In the genomic region with DNA sequence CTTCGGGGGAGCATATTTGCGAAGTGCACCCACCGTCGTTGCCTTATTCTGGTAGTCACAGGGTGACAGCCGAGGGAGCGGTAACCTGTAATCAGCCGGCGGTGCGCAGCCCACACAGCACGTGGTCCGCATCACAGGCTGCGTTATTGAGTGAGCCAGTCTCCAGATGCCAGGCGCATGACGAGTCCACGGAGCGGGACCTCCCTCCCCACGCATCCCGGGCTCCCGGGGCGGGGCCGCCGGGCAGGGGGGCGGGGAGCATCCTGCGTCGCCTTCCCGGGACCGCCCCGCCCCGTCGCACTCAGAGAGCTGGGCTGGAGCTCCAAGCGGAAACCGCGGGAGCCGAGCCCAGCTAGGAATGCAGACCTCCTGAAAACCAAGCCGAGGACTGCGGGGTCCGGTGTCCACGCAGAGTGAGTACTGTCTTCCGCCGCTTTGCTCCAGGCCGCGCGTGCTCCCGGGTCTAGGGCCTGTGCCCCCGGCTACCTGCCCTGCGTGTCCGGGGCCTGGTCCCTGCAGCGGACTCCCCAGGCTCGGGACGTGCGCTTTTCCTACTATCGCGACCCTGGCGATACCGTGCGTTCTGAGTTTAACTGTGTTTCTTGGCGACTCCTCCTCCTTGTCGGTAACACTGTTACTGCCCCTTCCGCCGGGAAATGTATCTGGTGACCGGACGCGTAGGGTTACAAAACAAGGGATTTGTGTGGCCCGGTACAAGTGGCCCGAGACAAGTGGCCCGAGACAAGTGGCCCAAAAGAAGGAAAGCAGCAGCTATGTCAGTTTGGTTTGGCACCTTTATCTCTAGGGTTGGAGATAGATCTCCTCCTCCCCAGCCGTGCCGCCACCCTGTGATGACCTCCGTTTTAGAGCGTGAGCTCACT, we compare ENCODE assay signal across 1 cellular context.
TF ChIP-seq lines count a peak whose summit lies in the region.

No MANE protein-coding gene starts in this region.

TF ChIP-seq in HepG2, 621 proteins besides CTCF, POLR2A, EP300 and RAD21 (continued from another document and continues in another):
- no peak for TF ChIP-seq RXRB (CRISPR knock-in tag; IDR thresholded peaks at IDR 0.05; ENCODE audit: borderline replicate concordance)
- 0 out of 2 replicates have a peak, but pooled peaks have one; percentile 57 for TF ChIP-seq SMAD1 (CRISPR knock-in tag; IDR thresholded peaks at IDR 0.05; ENCODE audit: borderline replicate concordance, low read depth)
- TF ChIP-seq, protein P1, sequence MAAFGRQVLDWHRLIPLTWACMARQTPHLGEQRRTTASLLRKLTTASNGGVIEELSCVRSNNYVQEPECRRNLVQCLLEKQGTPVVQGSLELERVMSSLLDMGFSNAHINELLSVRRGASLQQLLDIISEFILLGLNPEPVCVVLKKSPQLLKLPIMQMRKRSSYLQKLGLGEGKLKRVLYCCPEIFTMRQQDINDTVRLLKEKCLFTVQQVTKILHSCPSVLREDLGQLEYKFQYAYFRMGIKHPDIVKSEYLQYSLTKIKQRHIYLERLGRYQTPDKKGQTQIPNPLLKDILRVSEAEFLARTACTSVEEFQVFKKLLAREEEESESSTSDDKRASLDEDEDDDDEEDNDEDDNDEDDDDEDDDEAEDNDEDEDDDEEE (CRISPR knock-in tag; IDR thresholded peaks at IDR 0.05): no peak
- no peak for TF ChIP-seq EEA1 (CRISPR knock-in tag; IDR thresholded peaks at IDR 0.05; ENCODE audit: borderline replicate concordance)
- no peak for TF ChIP-seq NR2F1 (CRISPR knock-in tag; IDR thresholded peaks at IDR 0.05)
- TF ChIP-seq, protein P2, sequence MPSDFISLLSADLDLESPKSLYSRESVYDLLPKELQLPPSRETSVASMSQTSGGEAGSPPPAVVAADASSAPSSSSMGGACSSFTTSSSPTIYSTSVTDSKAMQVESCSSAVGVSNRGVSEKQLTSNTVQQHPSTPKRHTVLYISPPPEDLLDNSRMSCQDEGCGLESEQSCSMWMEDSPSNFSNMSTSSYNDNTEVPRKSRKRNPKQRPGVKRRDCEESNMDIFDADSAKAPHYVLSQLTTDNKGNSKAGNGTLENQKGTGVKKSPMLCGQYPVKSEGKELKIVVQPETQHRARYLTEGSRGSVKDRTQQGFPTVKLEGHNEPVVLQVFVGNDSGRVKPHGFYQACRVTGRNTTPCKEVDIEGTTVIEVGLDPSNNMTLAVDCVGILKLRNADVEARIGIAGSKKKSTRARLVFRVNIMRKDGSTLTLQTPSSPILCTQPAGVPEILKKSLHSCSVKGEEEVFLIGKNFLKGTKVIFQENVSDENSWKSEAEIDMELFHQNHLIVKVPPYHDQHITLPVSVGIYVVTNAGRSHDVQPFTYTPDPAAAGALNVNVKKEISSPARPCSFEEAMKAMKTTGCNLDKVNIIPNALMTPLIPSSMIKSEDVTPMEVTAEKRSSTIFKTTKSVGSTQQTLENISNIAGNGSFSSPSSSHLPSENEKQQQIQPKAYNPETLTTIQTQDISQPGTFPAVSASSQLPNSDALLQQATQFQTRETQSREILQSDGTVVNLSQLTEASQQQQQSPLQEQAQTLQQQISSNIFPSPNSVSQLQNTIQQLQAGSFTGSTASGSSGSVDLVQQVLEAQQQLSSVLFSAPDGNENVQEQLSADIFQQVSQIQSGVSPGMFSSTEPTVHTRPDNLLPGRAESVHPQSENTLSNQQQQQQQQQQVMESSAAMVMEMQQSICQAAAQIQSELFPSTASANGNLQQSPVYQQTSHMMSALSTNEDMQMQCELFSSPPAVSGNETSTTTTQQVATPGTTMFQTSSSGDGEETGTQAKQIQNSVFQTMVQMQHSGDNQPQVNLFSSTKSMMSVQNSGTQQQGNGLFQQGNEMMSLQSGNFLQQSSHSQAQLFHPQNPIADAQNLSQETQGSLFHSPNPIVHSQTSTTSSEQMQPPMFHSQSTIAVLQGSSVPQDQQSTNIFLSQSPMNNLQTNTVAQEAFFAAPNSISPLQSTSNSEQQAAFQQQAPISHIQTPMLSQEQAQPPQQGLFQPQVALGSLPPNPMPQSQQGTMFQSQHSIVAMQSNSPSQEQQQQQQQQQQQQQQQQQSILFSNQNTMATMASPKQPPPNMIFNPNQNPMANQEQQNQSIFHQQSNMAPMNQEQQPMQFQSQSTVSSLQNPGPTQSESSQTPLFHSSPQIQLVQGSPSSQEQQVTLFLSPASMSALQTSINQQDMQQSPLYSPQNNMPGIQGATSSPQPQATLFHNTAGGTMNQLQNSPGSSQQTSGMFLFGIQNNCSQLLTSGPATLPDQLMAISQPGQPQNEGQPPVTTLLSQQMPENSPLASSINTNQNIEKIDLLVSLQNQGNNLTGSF (CRISPR knock-in tag; IDR thresholded peaks at IDR 0.05): no peak
- TF ChIP-seq, protein P3, sequence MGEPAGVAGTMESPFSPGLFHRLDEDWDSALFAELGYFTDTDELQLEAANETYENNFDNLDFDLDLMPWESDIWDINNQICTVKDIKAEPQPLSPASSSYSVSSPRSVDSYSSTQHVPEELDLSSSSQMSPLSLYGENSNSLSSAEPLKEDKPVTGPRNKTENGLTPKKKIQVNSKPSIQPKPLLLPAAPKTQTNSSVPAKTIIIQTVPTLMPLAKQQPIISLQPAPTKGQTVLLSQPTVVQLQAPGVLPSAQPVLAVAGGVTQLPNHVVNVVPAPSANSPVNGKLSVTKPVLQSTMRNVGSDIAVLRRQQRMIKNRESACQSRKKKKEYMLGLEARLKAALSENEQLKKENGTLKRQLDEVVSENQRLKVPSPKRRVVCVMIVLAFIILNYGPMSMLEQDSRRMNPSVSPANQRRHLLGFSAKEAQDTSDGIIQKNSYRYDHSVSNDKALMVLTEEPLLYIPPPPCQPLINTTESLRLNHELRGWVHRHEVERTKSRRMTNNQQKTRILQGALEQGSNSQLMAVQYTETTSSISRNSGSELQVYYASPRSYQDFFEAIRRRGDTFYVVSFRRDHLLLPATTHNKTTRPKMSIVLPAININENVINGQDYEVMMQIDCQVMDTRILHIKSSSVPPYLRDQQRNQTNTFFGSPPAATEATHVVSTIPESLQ (CRISPR knock-in tag; conservative IDR thresholded peaks at IDR 0.05): 0 out of 2 replicates have a peak, but pooled peaks have one; percentile 68
- no peak; the same call in 1 of the 2 replicates for TF ChIP-seq SMAD3 (CRISPR knock-in tag; IDR thresholded peaks at IDR 0.05)
- no peak for TF ChIP-seq LCORL (IDR thresholded peaks at IDR 0.05)
- TF ChIP-seq LCORL (CRISPR knock-in tag; IDR thresholded peaks at IDR 0.05): 0 out of 2 replicates have a peak, but pooled peaks have one; percentile 16
- TF ChIP-seq ZNF737 (CRISPR knock-in tag; IDR thresholded peaks at IDR 0.05; ENCODE audit: borderline replicate concordance): no peak
- TF ChIP-seq FOXK2 (IDR thresholded peaks at IDR 0.05): peak; percentile 19; the same call in 1 of the 2 replicates
- peak; percentile 79; the same call in 1 of the 2 replicates for TF ChIP-seq FLYWCH1 (CRISPR knock-in tag; IDR thresholded peaks at IDR 0.05)
- TF ChIP-seq ZNF598 (CRISPR knock-in tag; IDR thresholded peaks at IDR 0.05; ENCODE audit: borderline replicate concordance): peak; percentile 70; the same call in 1 of the 2 replicates
- TF ChIP-seq, protein P4, sequence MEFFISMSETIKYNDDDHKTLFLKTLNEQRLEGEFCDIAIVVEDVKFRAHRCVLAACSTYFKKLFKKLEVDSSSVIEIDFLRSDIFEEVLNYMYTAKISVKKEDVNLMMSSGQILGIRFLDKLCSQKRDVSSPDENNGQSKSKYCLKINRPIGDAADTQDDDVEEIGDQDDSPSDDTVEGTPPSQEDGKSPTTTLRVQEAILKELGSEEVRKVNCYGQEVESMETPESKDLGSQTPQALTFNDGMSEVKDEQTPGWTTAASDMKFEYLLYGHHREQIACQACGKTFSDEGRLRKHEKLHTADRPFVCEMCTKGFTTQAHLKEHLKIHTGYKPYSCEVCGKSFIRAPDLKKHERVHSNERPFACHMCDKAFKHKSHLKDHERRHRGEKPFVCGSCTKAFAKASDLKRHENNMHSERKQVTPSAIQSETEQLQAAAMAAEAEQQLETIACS (CRISPR knock-in tag; IDR thresholded peaks at IDR 0.05): no peak
- TF ChIP-seq, protein P5, sequence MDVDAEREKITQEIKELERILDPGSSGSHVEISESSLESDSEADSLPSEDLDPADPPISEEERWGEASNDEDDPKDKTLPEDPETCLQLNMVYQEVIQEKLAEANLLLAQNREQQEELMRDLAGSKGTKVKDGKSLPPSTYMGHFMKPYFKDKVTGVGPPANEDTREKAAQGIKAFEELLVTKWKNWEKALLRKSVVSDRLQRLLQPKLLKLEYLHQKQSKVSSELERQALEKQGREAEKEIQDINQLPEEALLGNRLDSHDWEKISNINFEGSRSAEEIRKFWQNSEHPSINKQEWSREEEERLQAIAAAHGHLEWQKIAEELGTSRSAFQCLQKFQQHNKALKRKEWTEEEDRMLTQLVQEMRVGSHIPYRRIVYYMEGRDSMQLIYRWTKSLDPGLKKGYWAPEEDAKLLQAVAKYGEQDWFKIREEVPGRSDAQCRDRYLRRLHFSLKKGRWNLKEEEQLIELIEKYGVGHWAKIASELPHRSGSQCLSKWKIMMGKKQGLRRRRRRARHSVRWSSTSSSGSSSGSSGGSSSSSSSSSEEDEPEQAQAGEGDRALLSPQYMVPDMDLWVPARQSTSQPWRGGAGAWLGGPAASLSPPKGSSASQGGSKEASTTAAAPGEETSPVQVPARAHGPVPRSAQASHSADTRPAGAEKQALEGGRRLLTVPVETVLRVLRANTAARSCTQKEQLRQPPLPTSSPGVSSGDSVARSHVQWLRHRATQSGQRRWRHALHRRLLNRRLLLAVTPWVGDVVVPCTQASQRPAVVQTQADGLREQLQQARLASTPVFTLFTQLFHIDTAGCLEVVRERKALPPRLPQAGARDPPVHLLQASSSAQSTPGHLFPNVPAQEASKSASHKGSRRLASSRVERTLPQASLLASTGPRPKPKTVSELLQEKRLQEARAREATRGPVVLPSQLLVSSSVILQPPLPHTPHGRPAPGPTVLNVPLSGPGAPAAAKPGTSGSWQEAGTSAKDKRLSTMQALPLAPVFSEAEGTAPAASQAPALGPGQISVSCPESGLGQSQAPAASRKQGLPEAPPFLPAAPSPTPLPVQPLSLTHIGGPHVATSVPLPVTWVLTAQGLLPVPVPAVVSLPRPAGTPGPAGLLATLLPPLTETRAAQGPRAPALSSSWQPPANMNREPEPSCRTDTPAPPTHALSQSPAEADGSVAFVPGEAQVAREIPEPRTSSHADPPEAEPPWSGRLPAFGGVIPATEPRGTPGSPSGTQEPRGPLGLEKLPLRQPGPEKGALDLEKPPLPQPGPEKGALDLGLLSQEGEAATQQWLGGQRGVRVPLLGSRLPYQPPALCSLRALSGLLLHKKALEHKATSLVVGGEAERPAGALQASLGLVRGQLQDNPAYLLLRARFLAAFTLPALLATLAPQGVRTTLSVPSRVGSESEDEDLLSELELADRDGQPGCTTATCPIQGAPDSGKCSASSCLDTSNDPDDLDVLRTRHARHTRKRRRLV (CRISPR knock-in tag; IDR thresholded peaks at IDR 0.05): no peak
- no peak for TF ChIP-seq POLR2AphosphoS2 (IDR thresholded peaks at IDR 0.05; ENCODE audit: low read depth, low read length)
- TF ChIP-seq, protein P6, sequence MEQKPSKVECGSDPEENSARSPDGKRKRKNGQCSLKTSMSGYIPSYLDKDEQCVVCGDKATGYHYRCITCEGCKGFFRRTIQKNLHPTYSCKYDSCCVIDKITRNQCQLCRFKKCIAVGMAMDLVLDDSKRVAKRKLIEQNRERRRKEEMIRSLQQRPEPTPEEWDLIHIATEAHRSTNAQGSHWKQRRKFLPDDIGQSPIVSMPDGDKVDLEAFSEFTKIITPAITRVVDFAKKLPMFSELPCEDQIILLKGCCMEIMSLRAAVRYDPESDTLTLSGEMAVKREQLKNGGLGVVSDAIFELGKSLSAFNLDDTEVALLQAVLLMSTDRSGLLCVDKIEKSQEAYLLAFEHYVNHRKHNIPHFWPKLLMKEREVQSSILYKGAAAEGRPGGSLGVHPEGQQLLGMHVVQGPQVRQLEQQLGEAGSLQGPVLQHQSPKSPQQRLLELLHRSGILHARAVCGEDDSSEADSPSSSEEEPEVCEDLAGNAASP (CRISPR knock-in tag; IDR thresholded peaks at IDR 0.05; ENCODE audit: borderline replicate concordance): no peak
- no peak for TF ChIP-seq HOXD1 (CRISPR knock-in tag; IDR thresholded peaks at IDR 0.05)
- TF ChIP-seq, protein P7, sequence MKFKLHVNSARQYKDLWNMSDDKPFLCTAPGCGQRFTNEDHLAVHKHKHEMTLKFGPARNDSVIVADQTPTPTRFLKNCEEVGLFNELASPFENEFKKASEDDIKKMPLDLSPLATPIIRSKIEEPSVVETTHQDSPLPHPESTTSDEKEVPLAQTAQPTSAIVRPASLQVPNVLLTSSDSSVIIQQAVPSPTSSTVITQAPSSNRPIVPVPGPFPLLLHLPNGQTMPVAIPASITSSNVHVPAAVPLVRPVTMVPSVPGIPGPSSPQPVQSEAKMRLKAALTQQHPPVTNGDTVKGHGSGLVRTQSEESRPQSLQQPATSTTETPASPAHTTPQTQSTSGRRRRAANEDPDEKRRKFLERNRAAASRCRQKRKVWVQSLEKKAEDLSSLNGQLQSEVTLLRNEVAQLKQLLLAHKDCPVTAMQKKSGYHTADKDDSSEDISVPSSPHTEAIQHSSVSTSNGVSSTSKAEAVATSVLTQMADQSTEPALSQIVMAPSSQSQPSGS (CRISPR knock-in tag; IDR thresholded peaks at IDR 0.05): no peak
- TF ChIP-seq, protein P8, sequence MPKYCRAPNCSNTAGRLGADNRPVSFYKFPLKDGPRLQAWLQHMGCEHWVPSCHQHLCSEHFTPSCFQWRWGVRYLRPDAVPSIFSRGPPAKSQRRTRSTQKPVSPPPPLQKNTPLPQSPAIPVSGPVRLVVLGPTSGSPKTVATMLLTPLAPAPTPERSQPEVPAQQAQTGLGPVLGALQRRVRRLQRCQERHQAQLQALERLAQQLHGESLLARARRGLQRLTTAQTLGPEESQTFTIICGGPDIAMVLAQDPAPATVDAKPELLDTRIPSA (CRISPR knock-in tag; IDR thresholded peaks at IDR 0.05; ENCODE audit: borderline replicate concordance): no peak
- TF ChIP-seq, protein P9, sequence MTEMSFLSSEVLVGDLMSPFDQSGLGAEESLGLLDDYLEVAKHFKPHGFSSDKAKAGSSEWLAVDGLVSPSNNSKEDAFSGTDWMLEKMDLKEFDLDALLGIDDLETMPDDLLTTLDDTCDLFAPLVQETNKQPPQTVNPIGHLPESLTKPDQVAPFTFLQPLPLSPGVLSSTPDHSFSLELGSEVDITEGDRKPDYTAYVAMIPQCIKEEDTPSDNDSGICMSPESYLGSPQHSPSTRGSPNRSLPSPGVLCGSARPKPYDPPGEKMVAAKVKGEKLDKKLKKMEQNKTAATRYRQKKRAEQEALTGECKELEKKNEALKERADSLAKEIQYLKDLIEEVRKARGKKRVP (CRISPR knock-in tag; IDR thresholded peaks at IDR 0.05): no peak; a peak in 1 of 4 replicates
- TF ChIP-seq ZMAT3 (CRISPR knock-in tag; conservative IDR thresholded peaks at IDR 0.05): no peak
- TF ChIP-seq, protein P10, sequence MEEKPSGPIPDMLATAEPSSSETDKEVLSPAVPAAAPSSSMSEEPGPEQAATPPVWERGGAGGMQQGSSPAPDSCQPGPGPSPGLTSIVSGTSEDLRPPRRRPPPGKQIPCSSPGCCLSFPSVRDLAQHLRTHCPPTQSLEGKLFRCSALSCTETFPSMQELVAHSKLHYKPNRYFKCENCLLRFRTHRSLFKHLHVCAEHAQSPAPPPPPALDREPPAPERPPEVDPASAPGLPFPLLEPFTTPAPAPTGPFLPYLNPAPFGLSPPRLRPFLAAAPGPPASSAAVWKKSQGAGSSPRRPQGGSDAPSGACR (CRISPR knock-in tag; IDR thresholded peaks at IDR 0.05): no peak
- TF ChIP-seq ZNF24 (IDR thresholded peaks at IDR 0.05): no peak
- TF ChIP-seq NFKB2 (CRISPR knock-in tag; IDR thresholded peaks at IDR 0.05; ENCODE audit: borderline replicate concordance): peak; percentile 33; the same call in 1 of the 2 replicates
- TF ChIP-seq SMARCE1 (IDR thresholded peaks at IDR 0.05; ENCODE audit: borderline replicate concordance): no peak
- TF ChIP-seq ZNF451 (CRISPR knock-in tag; IDR thresholded peaks at IDR 0.05): no peak; the same call in 1 of the 2 replicates
